In the genomic region with DNA sequence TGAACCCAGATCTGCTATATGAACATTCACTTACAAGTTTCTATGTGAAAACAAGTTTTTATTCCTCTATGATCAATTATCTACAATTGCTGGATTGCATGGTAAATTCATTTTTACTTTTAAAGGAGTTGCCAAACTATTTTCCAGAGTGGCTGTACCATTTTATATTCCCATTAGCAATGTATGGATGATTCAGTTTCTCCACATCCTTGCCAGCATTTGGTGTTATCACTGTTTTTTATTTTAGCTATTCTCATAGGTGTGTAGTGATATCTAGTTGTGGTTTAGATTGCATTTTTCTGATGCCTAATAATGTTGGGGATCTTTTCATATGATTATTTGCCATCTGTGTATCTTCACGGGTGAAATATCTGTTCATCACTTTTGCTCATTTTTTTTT, we compare ENCODE assay signal across 24 cellular contexts.
"Had no signal": no experiment of that assay in that cellular context is flagged by ENCODE, and none has a peak within 500 bp of the region (broad histone marks: within the 10 kb centered on the region; RNA-seq: fewer than 3 reads in every experiment).

No MANE protein-coding gene starts in this region.

- H2AFZ ChIP-seq: PC-9 had no signal

- H3K4me3 ChIP-seq: MG63, PC-9, Peyer's patch, SJCRH30 had no signal

- H3K4me1 ChIP-seq: Peyer's patch, SJCRH30 had no signal

- H3K36me3 ChIP-seq: MG63, Peyer's patch, SJCRH30 had no signal

- DNase-seq: Karpas-422, KG1, MG63, NCI-H1092, NCI-H1105 treated with DMSO at 0.1 percent for 48 hours, NCI-H1417 treated with DMSO at 0.1 percent for 48 hours, NCI-H146, NCI-H1694 treated with DMSO at 0.1 percent for 48 hours, NCI-H1930, NCI-H2081, NCI-H2107, NCI-H226, NCI-H446, NCI-H510A, NCI-H524 treated with DMSO at 0.1 percent for 48 hours, NCI-H69, NCI-H774, OCI-M1, PC-9, Peyer's patch, SHP77 treated with DMSO at 0.1 percent for 48 hours, SJCRH30 had no signal

- H3K4me2 ChIP-seq: PC-9 had no signal

- H3K27me3 ChIP-seq: MG63, Peyer's patch, SJCRH30 had no signal

- H3K27ac ChIP-seq: PC-9, Peyer's patch, SJCRH30 had no signal

- H3K9me3 ChIP-seq: MG63, Peyer's patch, SJCRH30 had no signal

- ATAC-seq: Right ventricle myocardium inferior, SK-N-SH treated with all-trans-retinoic acid at 6 μM for 48 hours had no signal
